ENCODE assay signal across 8 cellular contexts in genomic region chr17:77957215-77957868, GRCh38. TPM values are rescaled to one million over a fixed set of nuclear protein-coding genes. Genes with fewer than 3 reads are reported as not detected.
A peak's percentile ranks its signal among the peaks of the same experiment; 100 is the strongest.
DNase-seq lines count a peak whose midpoint lies in the region; ATAC-seq, FAIRE-seq and TF ChIP-seq lines count a peak whose summit lies in the region.

No MANE protein-coding gene starts in this region.

- no peak overlapping the region for H3K27ac ChIP-seq in PC-9

- H3K4me3 Mint-ChIP-seq in nephron progenitor cell, result peak overlapping the region; percentile 97

- CTCF ChIA-PET in PC-9 (lab: Charles Lee), result no interaction called here

- TF ChIP-seq CTCF in AG09309 (IDR thresholded peaks at IDR 0.05; ENCODE audit: control insufficient read depth, insufficient read depth, low read depth, low read length, missing control alignments), result no peak
- no peak for TF ChIP-seq CTCF in nephron progenitor cell (IDR thresholded peaks at IDR 0.05)
- TF ChIP-seq CTCF in PC-9 (conservative IDR thresholded peaks at IDR 0.05), result no peak

- no peaks in the 10 kb centered on the region for H3K36me3 Mint-ChIP-seq in nephron progenitor cell (ENCODE audit: low read depth)

- ATAC-seq in left colon, result no peak
- no peak for ATAC-seq in HG02870 (IDR thresholded peaks at IDR 0.05; ENCODE audit: unreplicated experiment)

- POLR2A ChIA-PET in PC-9 (lab: Charles Lee; ENCODE audit: unreplicated experiment), result no interaction called here

- no peak overlapping the region for H3K4me2 ChIP-seq in PC-9

- H3K9me2 ChIP-seq in PC-9 (ENCODE audit: insufficient read depth), result no peaks in the 10 kb centered on the region

- H3K27me3 Mint-ChIP-seq in nephron progenitor cell (ENCODE audit: low read depth, poor library complexity), result peaks cover 64% of the 10 kb centered on the region

- no peaks in the 10 kb centered on the region for H3K27me3 ChIP-seq in endocrine pancreas (ENCODE audit: control insufficient read depth, insufficient read depth, low read length)
- peaks cover 75% of the 10 kb centered on the region for H3K27me3 ChIP-seq in PC-9 (ENCODE audit: insufficient read depth, low read depth)

- BruUV-seq in PC-9 (replicated peaks; lab: Mats Ljungman, UMichigan), result no TSS peak

- DNase-seq in AG09309 (ENCODE audit: low read depth) (no peak), GM19239 (ENCODE audit: insufficient read length, low spot score) (no peak), SIG-M5 (lab: John Stamatoyannopoulos, UW) (peak; percentile 23), nephron progenitor cell (no peak), left colon (no peak), PC-9 (no peak)

- H4K20me1 ChIP-seq in PC-9 (ENCODE audit: insufficient read depth), result no peaks in the 10 kb centered on the region

- peaks cover 34% of the 10 kb centered on the region for H3K4me1 Mint-ChIP-seq in nephron progenitor cell

- no peak overlapping the region for H2AFZ ChIP-seq in PC-9

- H3K36me3 ChIP-seq in endocrine pancreas (ENCODE audit: control insufficient read depth, insufficient read depth, low read length), result no peaks in the 10 kb centered on the region
- no peaks in the 10 kb centered on the region for H3K36me3 ChIP-seq in PC-9 (ENCODE audit: low read depth)

- H3K79me2 ChIP-seq in PC-9 (ENCODE audit: low read depth), result no peaks in the 10 kb centered on the region

- intact Hi-C loops in left colon (cut with DNase I, micrococcal nuclease) (no loop called here), PC-9 (cut with micrococcal nuclease; ENCODE audit: unreplicated experiment) (no loop called here)

- peak; percentile 68 for FAIRE-seq in GM19239 (lab: Jason Lieb, UNC)

- no peaks in the 10 kb centered on the region for H3K9me3 ChIP-seq in endocrine pancreas (ENCODE audit: control insufficient read depth, low read length)
- no peaks in the 10 kb centered on the region for H3K9me3 ChIP-seq in PC-9 (ENCODE audit: insufficient read depth, low read depth)

- H3K9ac ChIP-seq in endocrine pancreas (ENCODE audit: control insufficient read depth, insufficient read depth, low read length), result peak overlapping the region; percentile 77

- H3K4me3 ChIP-seq in AG09309 (ENCODE audit: control insufficient read depth, low read depth, low read length) (peak overlapping the region; percentile 63), endocrine pancreas (ENCODE audit: control insufficient read depth, insufficient read depth, low read length) (peak overlapping the region; percentile 81), PC-9 (no peak overlapping the region)

- H3K9me3 Mint-ChIP-seq in nephron progenitor cell, result no peaks in the 10 kb centered on the region

- H3F3A ChIP-seq in PC-9 (ENCODE audit: insufficient read depth, low read depth), result no peaks in the 10 kb centered on the region

- no peak overlapping the region for H3K27ac Mint-ChIP-seq in nephron progenitor cell

- H3K4me1 ChIP-seq in endocrine pancreas (ENCODE audit: control insufficient read depth, insufficient read depth, low read length), result no peaks in the 10 kb centered on the region
- H3K4me1 ChIP-seq in PC-9 (replicated peaks; ENCODE audit: insufficient read depth), result no peaks in the 10 kb centered on the region

RNA-seq across cellular contexts. Expression of gene TNRC6C, which starts 1.2 kb away (rescaled TPM):
- 10 to 100 TPM; 13.2 to 18.2 TPM for total RNA-seq in left colon
- total RNA-seq in PC-9 (2021), result 0.37 TPM in 1 of 2 replicates, not detected in the other

Comparison
In these comparisons a context has a peak if more than half of its experiments do, and no peak if none do; other contexts are left out.
1. RNA of gene TNRC6C, which starts 1.2 kb away (total RNA-seq): 13.2 to 18.2 TPM in left colon; 0.37 TPM in PC-9; every median in the first group is over 10 times any median in the second.